23 cellular contexts compared by ENCODE assay signal in the genomic region with DNA sequence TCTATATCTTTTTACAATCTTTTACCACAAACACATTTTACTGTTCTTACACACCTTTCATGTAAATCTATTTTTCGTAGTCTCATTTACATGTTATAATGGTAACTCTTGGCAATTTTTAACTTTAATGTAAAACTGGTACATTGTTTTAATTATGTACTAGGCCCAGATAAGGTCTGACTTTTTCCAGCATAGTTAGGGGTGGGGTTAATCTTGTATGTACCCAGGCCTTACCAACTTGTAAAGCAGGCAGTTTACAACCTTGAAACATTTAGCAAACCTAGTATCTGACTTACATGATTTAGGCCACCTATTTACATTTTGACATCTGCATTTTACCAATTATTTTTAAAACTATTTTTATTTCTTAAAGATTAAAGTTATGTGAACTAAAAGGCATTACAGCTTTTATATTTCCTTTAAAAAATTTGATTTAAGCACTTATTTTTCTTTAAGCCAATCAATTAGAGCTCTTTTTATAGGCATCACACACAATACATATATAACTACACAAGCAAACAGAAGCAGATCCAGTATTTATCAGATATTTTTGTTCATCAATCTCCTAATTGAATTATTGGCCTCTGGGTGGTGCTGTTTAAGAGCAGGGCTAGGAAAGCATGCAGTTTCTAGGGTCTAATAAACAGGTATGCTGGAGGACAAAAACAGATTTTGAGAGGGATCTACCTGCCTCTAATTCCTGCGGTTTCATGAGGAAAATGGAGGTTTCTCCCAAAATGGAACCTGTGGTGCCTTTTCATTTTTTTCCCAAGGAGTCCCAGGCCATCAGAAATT. TPM values are rescaled to one million over a fixed set of nuclear protein-coding genes. Genes with fewer than 3 reads are reported as not detected.
A peak's percentile ranks its signal among the peaks of the same experiment; 100 is the strongest.
DNase-seq lines count a peak whose midpoint lies in the region; ATAC-seq, FAIRE-seq and TF ChIP-seq lines count a peak whose summit lies in the region.
"Had no signal": no experiment of that assay in that cellular context is flagged by ENCODE, and none has a peak within 500 bp of the region (broad histone marks: within the 10 kb centered on the region; RNA-seq: fewer than 3 reads in every experiment).

No MANE protein-coding gene starts in this region.

- peak; percentile 30 for FAIRE-seq in islet of Langerhans (lab: Jason Lieb, UNC)
- FAIRE-seq: GM12878, H1 had no signal

- H3K9me3 Mint-ChIP-seq in activated CD8-positive, alpha-beta T cell treated with anti-CD3 and anti-CD28 coated beads, Interleukin-2, amount 10 ng/mL, durations not matched to agents 7 days and 5 days (ENCODE audit: insufficient read depth) = peaks cover 24% of the 10 kb centered on the region

- no peak overlapping the region for H3K4me3 ChIP-seq in Karpas-422 (ENCODE audit: low read length)
- H3K4me3 ChIP-seq in brain microvascular endothelial cell (ENCODE audit: low read depth, low read length) = no peak overlapping the region
- H3K4me3 ChIP-seq: GM12878, MG63, SK-N-MC had no signal

- H3K27me3 Mint-ChIP-seq in activated CD8-positive, alpha-beta T cell treated with anti-CD3 and anti-CD28 coated beads, Interleukin-2, amount 10 ng/mL, durations not matched to agents 7 days and 5 days (ENCODE audit: low read depth) = no peaks in the 10 kb centered on the region
- H3K27me3 Mint-ChIP-seq: T-cell had no signal

- H3K4me3 Mint-ChIP-seq in activated CD8-positive, alpha-beta T cell treated with anti-CD3 and anti-CD28 coated beads, Interleukin-2, amount 10 ng/mL, durations not matched to agents 7 days and 5 days = no peak overlapping the region
- H3K4me3 Mint-ChIP-seq: CD14-positive monocyte, T-cell had no signal

- POLR2A ChIA-PET in activated CD8-positive, alpha-beta T cell treated with anti-CD3 and anti-CD28 coated beads, Interleukin-2, amount 10 ng/mL, durations not matched to agents 7 days and 5 days (lab: Charles Lee) = no interaction called here

- DNase-seq in Karpas-422 (peak; percentile 51), brain microvascular endothelial cell (no peak), NCI-H2227 treated with DMSO at 0.1 percent for 48 hours (lab: John Stamatoyannopoulos, UW) (no peak)
- DNase-seq in activated CD8-positive, alpha-beta T cell treated with anti-CD3 and anti-CD28 coated beads, Interleukin-2, amount 10 ng/mL, durations not matched to agents 7 days and 5 days = no peak
- DNase-seq: ACHN, GF-D8, MG63, NCI-H1092, NCI-H1436 treated with DMSO at 0.1 percent for 48 hours, NCI-H2029, NCI-H2171, NCI-H446, NCI-H69, Right ventricle myocardium superior, T-cell had no signal

- H3K4me1 Mint-ChIP-seq in activated CD8-positive, alpha-beta T cell treated with anti-CD3 and anti-CD28 coated beads, Interleukin-2, amount 10 ng/mL, durations not matched to agents 7 days and 5 days (ENCODE audit: low read depth) = no peaks in the 10 kb centered on the region
- H3K4me1 Mint-ChIP-seq: CD14-positive monocyte, T-cell had no signal

- peaks cover 26% of the 10 kb centered on the region for H3K36me3 Mint-ChIP-seq in activated CD8-positive, alpha-beta T cell treated with anti-CD3 and anti-CD28 coated beads, Interleukin-2, amount 10 ng/mL, durations not matched to agents 7 days and 5 days (ENCODE audit: low read depth)

- peaks cover 26% of the 10 kb centered on the region for H3K9me3 ChIP-seq in Karpas-422 (ENCODE audit: low read length)

- H3K9me2 ChIP-seq in Karpas-422 (replicated peaks; ENCODE audit: insufficient read depth, low read length) = no peaks in the 10 kb centered on the region

- no peak overlapping the region for H3K4me2 ChIP-seq in Karpas-422 (ENCODE audit: low read depth, low read length, poor library complexity, severe bottlenecking)
- H3K4me2 ChIP-seq: KMS-11 had no signal

- H3K36me3 ChIP-seq in Karpas-422 (ENCODE audit: insufficient read depth, low read length) (no peaks in the 10 kb centered on the region), brain microvascular endothelial cell (replicated peaks) (no peaks in the 10 kb centered on the region)
- H3K36me3 ChIP-seq: MG63 had no signal

- in situ Hi-C loops in brain microvascular endothelial cell (cut with HindIII; ENCODE audit: low pct_ligation_motif_present, low sequenced_read_pairs) = no loop called here

- no peaks in the 10 kb centered on the region for H4K20me1 ChIP-seq in Karpas-422 (ENCODE audit: insufficient read depth, low read depth, low read length)

- peak; percentile 4 for TF ChIP-seq CTCF in GM12873 (IDR thresholded peaks at IDR 0.05; ENCODE audit: insufficient read depth, low read depth, low read length, missing control alignments)
- TF ChIP-seq CTCF in brain microvascular endothelial cell (IDR thresholded peaks at IDR 0.05; ENCODE audit: low read depth, low read length, missing control alignments) = peak; percentile 14

- H2AFZ ChIP-seq in Karpas-422 (ENCODE audit: low read length) = no peak overlapping the region

- CTCF ChIA-PET in activated CD8-positive, alpha-beta T cell treated with anti-CD3 and anti-CD28 coated beads, Interleukin-2, amount 10 ng/mL, durations not matched to agents 7 days and 5 days (lab: Charles Lee) = interaction anchor here (1.6 kb wide), 1 partner anchor 91 kb away, joined by 4 read pairs; no protein-coding TSS in a partner anchor

- ATAC-seq in HG02763 (IDR thresholded peaks at IDR 0.05; ENCODE audit: unreplicated experiment) = no peak
- ATAC-seq in activated CD8-positive, alpha-beta T cell treated with anti-CD3 and anti-CD28 coated beads, Interleukin-2, amount 10 ng/mL, durations not matched to agents 7 days and 5 days = no peak
- ATAC-seq: GM12878, T-cell had no signal

- H3K4me1 ChIP-seq in Karpas-422 (ENCODE audit: low read length) = no peaks in the 10 kb centered on the region

- no peaks in the 10 kb centered on the region for H3K79me2 ChIP-seq in Karpas-422 (ENCODE audit: low read length)

- H3K9ac ChIP-seq in Karpas-422 (ENCODE audit: low read length) = no peak overlapping the region
- H3K9ac ChIP-seq: KMS-11 had no signal

- H3K27ac ChIP-seq in Karpas-422 (ENCODE audit: low read length) (no peak overlapping the region), brain microvascular endothelial cell (no peak overlapping the region)
- H3K27ac ChIP-seq: KMS-11, SK-N-MC had no signal

- H3K27me3 ChIP-seq in Karpas-422 (ENCODE audit: low read length) = no peaks in the 10 kb centered on the region
- H3K27me3 ChIP-seq in brain microvascular endothelial cell (replicated peaks) = no peaks in the 10 kb centered on the region
- H3K27me3 ChIP-seq: MG63 had no signal

- H3K27ac Mint-ChIP-seq in activated CD8-positive, alpha-beta T cell treated with anti-CD3 and anti-CD28 coated beads, Interleukin-2, amount 10 ng/mL, durations not matched to agents 7 days and 5 days = no peak overlapping the region
- H3K27ac Mint-ChIP-seq: CD14-positive monocyte, T-cell had no signal

RNA-seq across cellular contexts. Expression of a gene that starts 19.7 kb away (rescaled TPM):
- 11.8 and 15.3 TPM in 2 replicates for total RNA-seq in Karpas-422 (2014; rRNA removed; shearing (Covaris generic); ENCODE audit: low replicate concordance)
- total RNA-seq in activated CD8-positive, alpha-beta T cell treated with anti-CD3 and anti-CD28 coated beads, Interleukin-2, amount 10 ng/mL, durations not matched to agents 7 days and 5 days = 10 to 100 TPM; 10.2 to 12.5 TPM
